Comparison of ENCODE assay signal across 10 cellular contexts in genomic region chr5:34533582-34534236, GRCh38.
DNase-seq lines count a peak whose midpoint lies in the region; ATAC-seq and TF ChIP-seq lines count a peak whose summit lies in the region.
"Had no signal": no experiment of that assay in that cellular context is flagged by ENCODE, and none has a peak within 500 bp of the region (broad histone marks: within the 10 kb centered on the region; RNA-seq: fewer than 3 reads in every experiment).

No MANE protein-coding gene starts in this region.

- peak; percentile 31 for DNase-seq in EH (ENCODE audit: low read depth)
- DNase-seq in mesendoderm = no peak
- no peak for DNase-seq in NCI-H510A treated with DMSO at 0.1 percent for 48 hours (lab: John Stamatoyannopoulos, UW)
- no peak for DNase-seq in G401 (ENCODE audit: low spot score)
- DNase-seq in RWPE1 (ENCODE audit: low spot score) = no peak
- DNase-seq in NCI-H1092 treated with DMSO at 0.1 percent for 48 hours (lab: John Stamatoyannopoulos, UW) = no peak
- DNase-seq: NCI-H1930; stimulated activated naive B cell treated with anti-CD40 and anti-IgM and Interleukin-4, amounts not matched to agents 10 μg/mL and 1 μg/mL and 100 μg/mL, for 72 hours had no signal

- no peak overlapping the region for H2AK5ac ChIP-seq in mesendoderm (ENCODE audit: low read length)

- POLR2A ChIA-PET in RWPE1 (lab: Yijun Ruan, JAX; ENCODE audit: low non-redundant PET) = no interaction called here

- H3K9ac ChIP-seq in OCI-LY3 (ENCODE audit: low read length) (peak overlapping the region; percentile 66), mesendoderm (ENCODE audit: low read length) (no peak overlapping the region)

- H3K56ac ChIP-seq in mesendoderm (ENCODE audit: low read length) = no peak overlapping the region

- in situ Hi-C loops in G401 (cut with HindIII; ENCODE audit: low sequenced_read_pairs) = no loop called here

- H3K36me3 ChIP-seq in OCI-LY3 (replicated peaks; ENCODE audit: low read depth, low read length) (peaks cover 6% of the 10 kb centered on the region), mesendoderm (ENCODE audit: control insufficient read depth, insufficient read depth, low read length) (no peaks in the 10 kb centered on the region)

- CTCF ChIA-PET in RWPE1 (lab: Yijun Ruan, JAX) = interaction anchor here (0.9 to 1.1 kb wide), 2 partner anchors 92 to 272 kb away, joined by 3 to 4 read pairs; no protein-coding TSS in a partner anchor

- peak overlapping the region; percentile 14 for H4K8ac ChIP-seq in mesendoderm (ENCODE audit: low read depth, low read length)

- H3K27ac ChIP-seq in OCI-LY3 (ENCODE audit: low read length) (peak overlapping the region; percentile 98), mesendoderm (ENCODE audit: low read depth, low read length) (no peak overlapping the region), RWPE1 (no peak overlapping the region)

- peaks cover 66% of the 10 kb centered on the region for H3K4me1 ChIP-seq in OCI-LY3 (ENCODE audit: low read length)
- no peaks in the 10 kb centered on the region for H3K4me1 ChIP-seq in mesendoderm (ENCODE audit: control insufficient read depth, low read depth, low read length)

- no peak overlapping the region for H2BK120ac ChIP-seq in mesendoderm (ENCODE audit: low read depth, low read length)

- H3K79me2 ChIP-seq in OCI-LY3 (ENCODE audit: low read length) = no peaks in the 10 kb centered on the region
- no peaks in the 10 kb centered on the region for H3K79me2 ChIP-seq in mesendoderm (ENCODE audit: control insufficient read depth, insufficient read depth, low read length)

- H3K18ac ChIP-seq in mesendoderm (ENCODE audit: low read length) = no peak overlapping the region

- H3K79me1 ChIP-seq in mesendoderm (ENCODE audit: low read length) = no peaks in the 10 kb centered on the region

- H4K5ac ChIP-seq in mesendoderm (ENCODE audit: low read length) = no peak overlapping the region

- H3K23ac ChIP-seq in mesendoderm (ENCODE audit: low read length) = no peak overlapping the region

- no peak overlapping the region for H2BK15ac ChIP-seq in mesendoderm (replicated peaks; ENCODE audit: low read depth)

- no peak for TF ChIP-seq CTCF in OCI-LY3 (IDR thresholded peaks at IDR 0.05; ENCODE audit: low read depth, low read length)
- no peak for TF ChIP-seq CTCF in RWPE1 (conservative IDR thresholded peaks at IDR 0.05; ENCODE audit: low read depth)

- H2BK5ac ChIP-seq in mesendoderm (ENCODE audit: low read length) = no peak overlapping the region

- WGBS in mesendoderm (ENCODE audit: extremely low coverage, insufficient coverage, low lambda C conversion rate) = no CpG with 5 or more reads among the region's 4 CpGs

- H3K4me2 ChIP-seq in OCI-LY3 (ENCODE audit: low read length) (peak overlapping the region; percentile 43), mesendoderm (ENCODE audit: low read length) (no peak overlapping the region)

- no peaks in the 10 kb centered on the region for H3K27me3 ChIP-seq in OCI-LY3 (ENCODE audit: low read depth, low read length)
- H3K27me3 ChIP-seq in mesendoderm (ENCODE audit: insufficient read depth, low read length, poor library complexity) = no peaks in the 10 kb centered on the region

- no peaks in the 10 kb centered on the region for H4K20me1 ChIP-seq in OCI-LY3 (ENCODE audit: insufficient read depth, low read length)

- no peaks in the 10 kb centered on the region for H3K9me3 ChIP-seq in OCI-LY3 (ENCODE audit: insufficient read depth, low read length)

- peak; percentile 17 for ATAC-seq in GM21528 (IDR thresholded peaks at IDR 0.05; ENCODE audit: low FRiP score, unreplicated experiment)
- ATAC-seq: stimulated activated naive B cell treated with anti-CD40 and anti-IgM and Interleukin-4, amounts not matched to agents 10 μg/mL and 1 μg/mL and 100 μg/mL, for 72 hours had no signal

- peak overlapping the region; percentile 21; the same call in 1 of the 2 replicates for H3K4me3 ChIP-seq in OCI-LY3 (ENCODE audit: low read length)
- H3K4me3 ChIP-seq in mesendoderm (ENCODE audit: low read length) = no peak overlapping the region

- H3K4ac ChIP-seq in mesendoderm (ENCODE audit: low read depth, low read length) = no peak overlapping the region

- H2AFZ ChIP-seq in OCI-LY3 (ENCODE audit: low read depth, low read length) = no peak overlapping the region
